In the genomic region with DNA sequence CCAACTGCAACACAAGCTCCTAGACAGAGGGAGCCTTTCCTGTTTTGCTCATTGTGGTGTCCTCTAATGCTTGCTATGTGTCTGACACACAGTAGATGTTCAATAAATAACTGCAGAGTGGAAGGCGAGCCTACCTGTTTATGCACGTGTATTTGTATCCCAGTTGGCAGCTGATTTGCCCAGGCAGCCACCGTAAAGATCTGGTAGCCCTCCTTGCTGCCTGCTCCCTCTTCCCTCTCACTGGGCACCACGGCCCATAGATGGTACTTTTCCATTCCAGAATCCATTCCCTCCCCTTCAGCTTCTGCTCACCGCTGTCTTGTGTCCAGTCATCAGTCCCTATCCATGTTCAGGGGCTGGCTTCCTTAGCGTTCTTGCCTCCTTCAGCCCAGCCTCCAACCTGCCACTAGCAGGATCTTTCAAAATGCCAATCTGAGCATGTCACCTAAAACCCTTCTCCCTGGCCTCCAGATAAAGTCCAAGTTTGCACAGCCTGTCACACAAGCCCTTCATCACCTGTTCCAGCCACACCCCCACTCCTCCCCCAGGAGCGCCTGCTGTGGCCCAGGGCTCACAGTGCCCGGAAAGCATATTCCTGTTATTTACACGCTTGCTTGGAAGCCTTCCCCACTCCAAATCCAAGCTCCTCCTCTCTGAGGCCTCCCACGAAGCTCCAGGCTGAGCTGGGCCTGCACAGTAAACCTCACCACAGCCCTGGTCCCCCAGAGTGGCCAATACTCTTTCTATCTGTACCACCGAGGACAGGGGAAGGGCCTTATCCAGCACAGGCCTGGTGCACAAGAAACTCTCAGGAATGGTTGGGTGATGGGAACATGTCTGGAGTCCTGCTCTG, we compare ENCODE assay signal across 1 cellular context.
TF ChIP-seq lines count a peak whose summit lies in the region.

No MANE protein-coding gene starts in this region.

TF ChIP-seq in HepG2, 621 proteins besides CTCF, POLR2A, EP300 and RAD21 (continued from another document and continues in another):
- TF ChIP-seq, protein P1, sequence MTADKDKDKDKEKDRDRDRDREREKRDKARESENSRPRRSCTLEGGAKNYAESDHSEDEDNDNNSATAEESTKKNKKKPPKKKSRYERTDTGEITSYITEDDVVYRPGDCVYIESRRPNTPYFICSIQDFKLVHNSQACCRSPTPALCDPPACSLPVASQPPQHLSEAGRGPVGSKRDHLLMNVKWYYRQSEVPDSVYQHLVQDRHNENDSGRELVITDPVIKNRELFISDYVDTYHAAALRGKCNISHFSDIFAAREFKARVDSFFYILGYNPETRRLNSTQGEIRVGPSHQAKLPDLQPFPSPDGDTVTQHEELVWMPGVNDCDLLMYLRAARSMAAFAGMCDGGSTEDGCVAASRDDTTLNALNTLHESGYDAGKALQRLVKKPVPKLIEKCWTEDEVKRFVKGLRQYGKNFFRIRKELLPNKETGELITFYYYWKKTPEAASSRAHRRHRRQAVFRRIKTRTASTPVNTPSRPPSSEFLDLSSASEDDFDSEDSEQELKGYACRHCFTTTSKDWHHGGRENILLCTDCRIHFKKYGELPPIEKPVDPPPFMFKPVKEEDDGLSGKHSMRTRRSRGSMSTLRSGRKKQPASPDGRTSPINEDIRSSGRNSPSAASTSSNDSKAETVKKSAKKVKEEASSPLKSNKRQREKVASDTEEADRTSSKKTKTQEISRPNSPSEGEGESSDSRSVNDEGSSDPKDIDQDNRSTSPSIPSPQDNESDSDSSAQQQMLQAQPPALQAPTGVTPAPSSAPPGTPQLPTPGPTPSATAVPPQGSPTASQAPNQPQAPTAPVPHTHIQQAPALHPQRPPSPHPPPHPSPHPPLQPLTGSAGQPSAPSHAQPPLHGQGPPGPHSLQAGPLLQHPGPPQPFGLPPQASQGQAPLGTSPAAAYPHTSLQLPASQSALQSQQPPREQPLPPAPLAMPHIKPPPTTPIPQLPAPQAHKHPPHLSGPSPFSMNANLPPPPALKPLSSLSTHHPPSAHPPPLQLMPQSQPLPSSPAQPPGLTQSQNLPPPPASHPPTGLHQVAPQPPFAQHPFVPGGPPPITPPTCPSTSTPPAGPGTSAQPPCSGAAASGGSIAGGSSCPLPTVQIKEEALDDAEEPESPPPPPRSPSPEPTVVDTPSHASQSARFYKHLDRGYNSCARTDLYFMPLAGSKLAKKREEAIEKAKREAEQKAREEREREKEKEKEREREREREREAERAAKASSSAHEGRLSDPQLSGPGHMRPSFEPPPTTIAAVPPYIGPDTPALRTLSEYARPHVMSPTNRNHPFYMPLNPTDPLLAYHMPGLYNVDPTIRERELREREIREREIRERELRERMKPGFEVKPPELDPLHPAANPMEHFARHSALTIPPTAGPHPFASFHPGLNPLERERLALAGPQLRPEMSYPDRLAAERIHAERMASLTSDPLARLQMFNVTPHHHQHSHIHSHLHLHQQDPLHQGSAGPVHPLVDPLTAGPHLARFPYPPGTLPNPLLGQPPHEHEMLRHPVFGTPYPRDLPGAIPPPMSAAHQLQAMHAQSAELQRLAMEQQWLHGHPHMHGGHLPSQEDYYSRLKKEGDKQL (CRISPR knock-in tag; IDR thresholded peaks at IDR 0.05; ENCODE audit: low read depth): peak; percentile 39; the same call in 1 of the 2 replicates
- TF ChIP-seq SP1 (IDR thresholded peaks at IDR 0.05) (no peak), SP1 (CRISPR knock-in tag; IDR thresholded peaks at IDR 0.05) (no peak), JARID2 (CRISPR knock-in tag; IDR thresholded peaks at IDR 0.05; ENCODE audit: insufficient replicate concordance) (no peak), ZNF660 (CRISPR knock-in tag; IDR thresholded peaks at IDR 0.05; ENCODE audit: borderline replicate concordance, low read depth) (no peak), SALL1 (CRISPR knock-in tag; IDR thresholded peaks at IDR 0.05) (peak; percentile 88), ATF7 (IDR thresholded peaks at IDR 0.05) (no peak), ATF7 (CRISPR knock-in tag; IDR thresholded peaks at IDR 0.05) (peak; percentile 80; the same call in 1 of the 2 replicates), ZMAT3 (CRISPR knock-in tag; conservative IDR thresholded peaks at IDR 0.05) (peak; percentile 67; the same call in 1 of the 2 replicates), ZNF160 (CRISPR knock-in tag; IDR thresholded peaks at IDR 0.05) (no peak), BRCA1 (CRISPR knock-in tag; IDR thresholded peaks at IDR 0.05) (no peak), ZFP41 (CRISPR knock-in tag; IDR thresholded peaks at IDR 0.05; ENCODE audit: borderline replicate concordance) (no peak), XRCC5 (optimal IDR thresholded peaks at IDR 0.05; ENCODE audit: low read length) (peak; percentile 67), ZNF558 (CRISPR knock-in tag; IDR thresholded peaks at IDR 0.05; ENCODE audit: borderline replicate concordance) (no peak), ZNF367 (CRISPR knock-in tag; IDR thresholded peaks at IDR 0.05; ENCODE audit: borderline replicate concordance) (no peak), NRL (CRISPR knock-in tag; IDR thresholded peaks at IDR 0.05; ENCODE audit: borderline replicate concordance) (peak; percentile 64; the same call in 1 of the 2 replicates), ZC3H13 (CRISPR knock-in tag; IDR thresholded peaks at IDR 0.05) (0 out of 2 replicates have a peak, but pooled peaks have one; percentile 29), RCOR2 (CRISPR knock-in tag; IDR thresholded peaks at IDR 0.05) (0 out of 2 replicates have a peak, but pooled peaks have one; percentile 51), PRMT3 (CRISPR knock-in tag; IDR thresholded peaks at IDR 0.05; ENCODE audit: borderline replicate concordance, low read depth) (no peak), ZFP36 (IDR thresholded peaks at IDR 0.05; ENCODE audit: borderline replicate concordance, low read depth, low read length, partially characterized antibody) (no peak), GTF2F1 (IDR thresholded peaks at IDR 0.05; ENCODE audit: low read length) (no peak), CREB1 (IDR thresholded peaks at IDR 0.05) (no peak), CREB1 (CRISPR knock-in tag; IDR thresholded peaks at IDR 0.05) (no peak), PHF21A (CRISPR knock-in tag; IDR thresholded peaks at IDR 0.05) (peak; percentile 79), MYC (CRISPR knock-in tag; IDR thresholded peaks at IDR 0.05; ENCODE audit: borderline replicate concordance) (peak; percentile 26; the same call in 1 of the 2 replicates), ZNF136 (CRISPR knock-in tag; IDR thresholded peaks at IDR 0.05; ENCODE audit: low read depth) (no peak), EHMT2 (IDR thresholded peaks at IDR 0.05; ENCODE audit: borderline replicate concordance, low read depth, low read length) (no peak), ISL2 (CRISPR knock-in tag; IDR thresholded peaks at IDR 0.05) (no peak), SOX13 (IDR thresholded peaks at IDR 0.05) (no peak), SOX13 (CRISPR knock-in tag; conservative IDR thresholded peaks at IDR 0.05 in 1 of 2, IDR thresholded peaks at IDR 0.05 in 1 of 2) (peak in 1 of 2 experiments; percentile 63; a peak in 2 of 4 replicates), TP53 (CRISPR knock-in tag; conservative IDR thresholded peaks at IDR 0.05) (no peak), FOXC1 (CRISPR knock-in tag; IDR thresholded peaks at IDR 0.05; ENCODE audit: borderline replicate concordance) (peak; percentile 22; the same call in 1 of the 2 replicates), CEBPB (IDR thresholded peaks at IDR 0.05; ENCODE audit: borderline replicate concordance, low read depth, low read length) (no peak)
- TF ChIP-seq, protein P2, sequence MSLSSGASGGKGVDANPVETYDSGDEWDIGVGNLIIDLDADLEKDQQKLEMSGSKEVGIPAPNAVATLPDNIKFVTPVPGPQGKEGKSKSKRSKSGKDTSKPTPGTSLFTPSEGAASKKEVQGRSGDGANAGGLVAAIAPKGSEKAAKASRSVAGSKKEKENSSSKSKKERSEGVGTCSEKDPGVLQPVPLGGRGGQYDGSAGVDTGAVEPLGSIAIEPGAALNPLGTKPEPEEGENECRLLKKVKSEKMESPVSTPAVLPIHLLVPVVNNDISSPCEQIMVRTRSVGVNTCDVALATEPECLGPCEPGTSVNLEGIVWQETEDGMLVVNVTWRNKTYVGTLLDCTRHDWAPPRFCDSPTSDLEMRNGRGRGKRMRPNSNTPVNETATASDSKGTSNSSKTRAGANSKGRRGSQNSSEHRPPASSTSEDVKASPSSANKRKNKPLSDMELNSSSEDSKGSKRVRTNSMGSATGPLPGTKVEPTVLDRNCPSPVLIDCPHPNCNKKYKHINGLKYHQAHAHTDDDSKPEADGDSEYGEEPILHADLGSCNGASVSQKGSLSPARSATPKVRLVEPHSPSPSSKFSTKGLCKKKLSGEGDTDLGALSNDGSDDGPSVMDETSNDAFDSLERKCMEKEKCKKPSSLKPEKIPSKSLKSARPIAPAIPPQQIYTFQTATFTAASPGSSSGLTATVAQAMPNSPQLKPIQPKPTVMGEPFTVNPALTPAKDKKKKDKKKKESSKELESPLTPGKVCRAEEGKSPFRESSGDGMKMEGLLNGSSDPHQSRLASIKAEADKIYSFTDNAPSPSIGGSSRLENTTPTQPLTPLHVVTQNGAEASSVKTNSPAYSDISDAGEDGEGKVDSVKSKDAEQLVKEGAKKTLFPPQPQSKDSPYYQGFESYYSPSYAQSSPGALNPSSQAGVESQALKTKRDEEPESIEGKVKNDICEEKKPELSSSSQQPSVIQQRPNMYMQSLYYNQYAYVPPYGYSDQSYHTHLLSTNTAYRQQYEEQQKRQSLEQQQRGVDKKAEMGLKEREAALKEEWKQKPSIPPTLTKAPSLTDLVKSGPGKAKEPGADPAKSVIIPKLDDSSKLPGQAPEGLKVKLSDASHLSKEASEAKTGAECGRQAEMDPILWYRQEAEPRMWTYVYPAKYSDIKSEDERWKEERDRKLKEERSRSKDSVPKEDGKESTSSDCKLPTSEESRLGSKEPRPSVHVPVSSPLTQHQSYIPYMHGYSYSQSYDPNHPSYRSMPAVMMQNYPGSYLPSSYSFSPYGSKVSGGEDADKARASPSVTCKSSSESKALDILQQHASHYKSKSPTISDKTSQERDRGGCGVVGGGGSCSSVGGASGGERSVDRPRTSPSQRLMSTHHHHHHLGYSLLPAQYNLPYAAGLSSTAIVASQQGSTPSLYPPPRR (CRISPR knock-in tag; IDR thresholded peaks at IDR 0.05; ENCODE audit: borderline replicate concordance): peak; percentile 51; the same call in 1 of the 2 replicates
- TF ChIP-seq, protein P3, sequence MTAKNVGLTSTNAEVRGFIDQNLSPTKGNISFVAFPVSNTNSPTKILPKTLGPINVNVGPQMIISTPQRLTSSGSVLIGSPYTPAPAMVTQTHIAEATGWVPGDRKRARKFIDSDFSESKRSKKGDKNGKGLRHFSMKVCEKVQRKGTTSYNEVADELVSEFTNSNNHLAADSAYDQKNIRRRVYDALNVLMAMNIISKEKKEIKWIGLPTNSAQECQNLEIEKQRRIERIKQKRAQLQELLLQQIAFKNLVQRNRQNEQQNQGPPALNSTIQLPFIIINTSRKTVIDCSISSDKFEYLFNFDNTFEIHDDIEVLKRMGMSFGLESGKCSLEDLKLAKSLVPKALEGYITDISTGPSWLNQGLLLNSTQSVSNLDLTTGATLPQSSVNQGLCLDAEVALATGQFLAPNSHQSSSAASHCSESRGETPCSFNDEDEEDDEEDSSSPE (CRISPR knock-in tag; IDR thresholded peaks at IDR 0.05): no peak
- TF ChIP-seq, protein P4, sequence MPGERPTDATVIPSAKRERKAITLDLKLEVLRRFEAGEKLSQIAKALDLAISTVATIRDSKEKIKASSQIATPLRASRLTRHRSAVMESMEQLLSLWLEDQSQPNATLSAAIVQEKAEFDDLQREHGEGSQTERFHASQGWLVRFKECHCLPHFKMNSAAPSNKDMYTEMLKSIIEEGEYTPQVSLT (CRISPR knock-in tag; IDR thresholded peaks at IDR 0.05; ENCODE audit: borderline replicate concordance, low read depth): no peak
- TF ChIP-seq, protein P5, sequence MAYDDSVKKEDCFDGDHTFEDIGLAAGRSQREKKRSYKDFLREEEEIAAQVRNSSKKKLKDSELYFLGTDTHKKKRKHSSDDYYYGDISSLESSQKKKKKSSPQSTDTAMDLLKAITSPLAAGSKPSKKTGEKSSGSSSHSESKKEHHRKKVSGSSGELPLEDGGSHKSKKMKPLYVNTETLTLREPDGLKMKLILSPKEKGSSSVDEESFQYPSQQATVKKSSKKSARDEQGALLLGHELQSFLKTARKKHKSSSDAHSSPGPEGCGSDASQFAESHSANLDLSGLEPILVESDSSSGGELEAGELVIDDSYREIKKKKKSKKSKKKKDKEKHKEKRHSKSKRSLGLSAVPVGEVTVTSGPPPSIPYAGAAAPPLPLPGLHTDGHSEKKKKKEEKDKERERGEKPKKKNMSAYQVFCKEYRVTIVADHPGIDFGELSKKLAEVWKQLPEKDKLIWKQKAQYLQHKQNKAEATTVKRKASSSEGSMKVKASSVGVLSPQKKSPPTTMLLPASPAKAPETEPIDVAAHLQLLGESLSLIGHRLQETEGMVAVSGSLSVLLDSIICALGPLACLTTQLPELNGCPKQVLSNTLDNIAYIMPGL (CRISPR knock-in tag; IDR thresholded peaks at IDR 0.05; ENCODE audit: borderline replicate concordance in 1 of 2, low read depth in 1 of 2): peak in 1 of 2 experiments; percentile 22; a peak in 1 of 4 replicates
- TF ChIP-seq, protein P6, sequence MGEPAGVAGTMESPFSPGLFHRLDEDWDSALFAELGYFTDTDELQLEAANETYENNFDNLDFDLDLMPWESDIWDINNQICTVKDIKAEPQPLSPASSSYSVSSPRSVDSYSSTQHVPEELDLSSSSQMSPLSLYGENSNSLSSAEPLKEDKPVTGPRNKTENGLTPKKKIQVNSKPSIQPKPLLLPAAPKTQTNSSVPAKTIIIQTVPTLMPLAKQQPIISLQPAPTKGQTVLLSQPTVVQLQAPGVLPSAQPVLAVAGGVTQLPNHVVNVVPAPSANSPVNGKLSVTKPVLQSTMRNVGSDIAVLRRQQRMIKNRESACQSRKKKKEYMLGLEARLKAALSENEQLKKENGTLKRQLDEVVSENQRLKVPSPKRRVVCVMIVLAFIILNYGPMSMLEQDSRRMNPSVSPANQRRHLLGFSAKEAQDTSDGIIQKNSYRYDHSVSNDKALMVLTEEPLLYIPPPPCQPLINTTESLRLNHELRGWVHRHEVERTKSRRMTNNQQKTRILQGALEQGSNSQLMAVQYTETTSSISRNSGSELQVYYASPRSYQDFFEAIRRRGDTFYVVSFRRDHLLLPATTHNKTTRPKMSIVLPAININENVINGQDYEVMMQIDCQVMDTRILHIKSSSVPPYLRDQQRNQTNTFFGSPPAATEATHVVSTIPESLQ (CRISPR knock-in tag; conservative IDR thresholded peaks at IDR 0.05): no peak
- TF ChIP-seq, protein P7, sequence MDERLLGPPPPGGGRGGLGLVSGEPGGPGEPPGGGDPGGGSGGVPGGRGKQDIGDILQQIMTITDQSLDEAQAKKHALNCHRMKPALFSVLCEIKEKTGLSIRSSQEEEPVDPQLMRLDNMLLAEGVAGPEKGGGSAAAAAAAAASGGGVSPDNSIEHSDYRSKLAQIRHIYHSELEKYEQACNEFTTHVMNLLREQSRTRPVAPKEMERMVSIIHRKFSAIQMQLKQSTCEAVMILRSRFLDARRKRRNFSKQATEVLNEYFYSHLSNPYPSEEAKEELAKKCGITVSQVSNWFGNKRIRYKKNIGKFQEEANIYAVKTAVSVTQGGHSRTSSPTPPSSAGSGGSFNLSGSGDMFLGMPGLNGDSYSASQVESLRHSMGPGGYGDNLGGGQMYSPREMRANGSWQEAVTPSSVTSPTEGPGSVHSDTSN (CRISPR knock-in tag; IDR thresholded peaks at IDR 0.05): peak; percentile 53
- TF ChIP-seq, protein P8, sequence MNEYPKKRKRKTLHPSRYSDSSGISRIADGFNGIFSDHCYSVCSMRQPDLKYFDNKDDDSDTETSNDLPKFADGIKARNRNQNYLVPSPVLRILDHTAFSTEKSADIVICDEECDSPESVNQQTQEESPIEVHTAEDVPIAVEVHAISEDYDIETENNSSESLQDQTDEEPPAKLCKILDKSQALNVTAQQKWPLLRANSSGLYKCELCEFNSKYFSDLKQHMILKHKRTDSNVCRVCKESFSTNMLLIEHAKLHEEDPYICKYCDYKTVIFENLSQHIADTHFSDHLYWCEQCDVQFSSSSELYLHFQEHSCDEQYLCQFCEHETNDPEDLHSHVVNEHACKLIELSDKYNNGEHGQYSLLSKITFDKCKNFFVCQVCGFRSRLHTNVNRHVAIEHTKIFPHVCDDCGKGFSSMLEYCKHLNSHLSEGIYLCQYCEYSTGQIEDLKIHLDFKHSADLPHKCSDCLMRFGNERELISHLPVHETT (CRISPR knock-in tag; conservative IDR thresholded peaks at IDR 0.05): 0 out of 2 replicates have a peak, but pooled peaks have one; percentile 46
